ENCODE assay signal across 1 cellular context in the genomic region with DNA sequence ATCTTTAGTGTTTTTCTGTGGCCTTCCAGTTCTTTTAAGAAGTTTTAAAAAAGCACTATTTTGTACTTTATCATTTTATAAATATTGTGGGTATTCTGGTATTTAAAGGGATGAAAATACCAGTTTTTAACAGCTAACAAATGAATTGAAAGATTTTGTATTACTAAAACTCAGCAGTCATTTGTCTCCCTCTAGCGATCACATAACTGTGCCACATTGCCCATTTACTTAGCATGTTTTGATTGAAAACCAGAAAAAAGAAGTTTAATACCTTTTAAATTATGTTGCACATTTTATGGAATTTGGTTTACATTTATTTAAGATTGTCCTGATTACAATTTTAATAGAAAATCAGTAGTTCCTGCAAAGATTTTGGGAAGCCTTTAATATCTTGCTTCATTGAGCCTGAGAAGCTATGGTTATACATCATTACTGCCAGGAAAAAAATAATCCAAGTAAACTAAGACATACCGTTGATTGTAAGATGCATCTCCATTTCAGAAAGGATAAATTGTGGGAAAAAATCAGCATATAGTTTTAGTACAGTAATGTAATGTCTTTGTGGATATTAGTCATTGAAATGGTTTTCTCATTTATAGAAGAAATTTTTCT.
TF ChIP-seq lines count a peak whose summit lies in the region.

No MANE protein-coding gene starts in this region.

TF ChIP-seq in GM23338, 12 proteins besides CTCF, POLR2A, EP300 and RAD21 (continued from another document):
- TF ChIP-seq, protein P1, sequence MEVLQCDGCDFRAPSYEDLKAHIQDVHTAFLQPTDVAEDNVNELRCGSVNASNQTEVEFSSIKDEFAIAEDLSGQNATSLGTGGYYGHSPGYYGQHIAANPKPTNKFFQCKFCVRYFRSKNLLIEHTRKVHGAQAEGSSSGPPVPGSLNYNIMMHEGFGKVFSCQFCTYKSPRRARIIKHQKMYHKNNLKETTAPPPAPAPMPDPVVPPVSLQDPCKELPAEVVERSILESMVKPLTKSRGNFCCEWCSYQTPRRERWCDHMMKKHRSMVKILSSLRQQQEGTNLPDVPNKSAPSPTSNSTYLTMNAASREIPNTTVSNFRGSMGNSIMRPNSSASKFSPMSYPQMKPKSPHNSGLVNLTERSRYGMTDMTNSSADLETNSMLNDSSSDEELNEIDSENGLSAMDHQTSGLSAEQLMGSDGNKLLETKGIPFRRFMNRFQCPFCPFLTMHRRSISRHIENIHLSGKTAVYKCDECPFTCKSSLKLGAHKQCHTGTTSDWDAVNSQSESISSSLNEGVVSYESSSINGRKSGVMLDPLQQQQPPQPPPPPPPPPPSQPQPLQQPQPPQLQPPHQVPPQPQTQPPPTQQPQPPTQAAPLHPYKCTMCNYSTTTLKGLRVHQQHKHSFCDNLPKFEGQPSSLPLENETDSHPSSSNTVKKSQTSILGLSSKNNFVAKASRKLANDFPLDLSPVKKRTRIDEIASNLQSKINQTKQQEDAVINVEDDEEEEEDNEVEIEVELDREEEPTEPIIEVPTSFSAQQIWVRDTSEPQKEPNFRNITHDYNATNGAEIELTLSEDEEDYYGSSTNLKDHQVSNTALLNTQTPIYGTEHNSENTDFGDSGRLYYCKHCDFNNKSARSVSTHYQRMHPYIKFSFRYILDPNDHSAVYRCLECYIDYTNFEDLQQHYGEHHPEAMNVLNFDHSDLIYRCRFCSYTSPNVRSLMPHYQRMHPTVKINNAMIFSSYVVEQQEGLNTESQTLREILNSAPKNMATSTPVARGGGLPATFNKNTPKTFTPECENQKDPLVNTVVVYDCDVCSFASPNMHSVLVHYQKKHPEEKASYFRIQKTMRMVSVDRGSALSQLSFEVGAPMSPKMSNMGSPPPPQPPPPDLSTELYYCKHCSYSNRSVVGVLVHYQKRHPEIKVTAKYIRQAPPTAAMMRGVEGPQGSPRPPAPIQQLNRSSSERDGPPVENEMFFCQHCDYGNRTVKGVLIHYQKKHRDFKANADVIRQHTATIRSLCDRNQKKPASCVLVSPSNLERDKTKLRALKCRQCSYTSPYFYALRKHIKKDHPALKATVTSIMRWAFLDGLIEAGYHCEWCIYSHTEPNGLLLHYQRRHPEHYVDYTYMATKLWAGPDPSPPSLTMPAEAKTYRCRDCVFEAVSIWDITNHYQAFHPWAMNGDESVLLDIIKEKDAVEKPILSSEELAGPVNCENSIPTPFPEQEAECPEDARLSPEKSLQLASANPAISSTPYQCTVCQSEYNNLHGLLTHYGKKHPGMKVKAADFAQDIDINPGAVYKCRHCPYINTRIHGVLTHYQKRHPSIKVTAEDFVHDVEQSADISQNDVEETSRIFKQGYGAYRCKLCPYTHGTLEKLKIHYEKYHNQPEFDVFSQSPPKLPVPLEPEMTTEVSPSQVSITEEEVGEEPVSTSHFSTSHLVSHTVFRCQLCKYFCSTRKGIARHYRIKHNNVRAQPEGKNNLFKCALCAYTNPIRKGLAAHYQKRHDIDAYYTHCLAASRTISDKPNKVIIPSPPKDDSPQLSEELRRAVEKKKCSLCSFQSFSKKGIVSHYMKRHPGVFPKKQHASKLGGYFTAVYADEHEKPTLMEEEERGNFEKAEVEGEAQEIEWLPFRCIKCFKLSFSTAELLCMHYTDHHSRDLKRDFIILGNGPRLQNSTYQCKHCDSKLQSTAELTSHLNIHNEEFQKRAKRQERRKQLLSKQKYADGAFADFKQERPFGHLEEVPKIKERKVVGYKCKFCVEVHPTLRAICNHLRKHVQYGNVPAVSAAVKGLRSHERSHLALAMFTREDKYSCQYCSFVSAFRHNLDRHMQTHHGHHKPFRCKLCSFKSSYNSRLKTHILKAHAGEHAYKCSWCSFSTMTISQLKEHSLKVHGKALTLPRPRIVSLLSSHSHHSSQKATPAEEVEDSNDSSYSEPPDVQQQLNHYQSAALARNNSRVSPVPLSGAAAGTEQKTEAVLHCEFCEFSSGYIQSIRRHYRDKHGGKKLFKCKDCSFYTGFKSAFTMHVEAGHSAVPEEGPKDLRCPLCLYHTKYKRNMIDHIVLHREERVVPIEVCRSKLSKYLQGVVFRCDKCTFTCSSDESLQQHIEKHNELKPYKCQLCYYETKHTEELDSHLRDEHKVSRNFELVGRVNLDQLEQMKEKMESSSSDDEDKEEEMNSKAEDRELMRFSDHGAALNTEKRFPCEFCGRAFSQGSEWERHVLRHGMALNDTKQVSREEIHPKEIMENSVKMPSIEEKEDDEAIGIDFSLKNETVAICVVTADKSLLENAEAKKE (CRISPR knock-in tag; IDR thresholded peaks at IDR 0.05): no peak
- TF ChIP-seq JUNB (IDR thresholded peaks at IDR 0.05; ENCODE audit: unreplicated experiment) (no peak), NANOG (IDR thresholded peaks at IDR 0.05; ENCODE audit: borderline replicate concordance) (no peak), CREB1 (CRISPR knock-in tag; IDR thresholded peaks at IDR 0.05; ENCODE audit: low read depth) (no peak)
